Comparison of ENCODE assay signal across 1 cellular context in the genomic region with DNA sequence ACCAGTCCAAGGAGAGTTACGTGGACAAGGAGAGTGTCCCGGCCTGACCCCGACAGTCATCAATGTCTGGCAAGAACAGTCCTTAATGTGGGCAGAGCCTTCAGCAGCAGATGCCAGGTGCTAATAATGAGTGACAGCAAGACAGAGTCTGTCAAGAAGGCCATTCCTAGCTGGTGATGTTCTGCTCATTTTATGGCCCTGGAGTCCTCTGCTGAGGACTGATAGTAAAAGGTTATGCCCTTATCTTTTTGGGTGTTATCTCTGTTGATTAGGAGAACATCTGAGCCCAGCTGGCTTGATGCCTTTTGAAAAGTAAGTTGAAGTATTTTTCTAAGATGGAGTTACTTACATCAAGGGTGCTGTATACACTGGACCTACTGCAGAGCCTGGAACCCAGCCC.
TF ChIP-seq lines count a peak whose summit lies in the region.

No MANE protein-coding gene starts in this region.

TF ChIP-seq in K562, 482 proteins besides CTCF, POLR2A, EP300 and RAD21 (continued from another document and continues in another):
- TF ChIP-seq, protein P1, sequence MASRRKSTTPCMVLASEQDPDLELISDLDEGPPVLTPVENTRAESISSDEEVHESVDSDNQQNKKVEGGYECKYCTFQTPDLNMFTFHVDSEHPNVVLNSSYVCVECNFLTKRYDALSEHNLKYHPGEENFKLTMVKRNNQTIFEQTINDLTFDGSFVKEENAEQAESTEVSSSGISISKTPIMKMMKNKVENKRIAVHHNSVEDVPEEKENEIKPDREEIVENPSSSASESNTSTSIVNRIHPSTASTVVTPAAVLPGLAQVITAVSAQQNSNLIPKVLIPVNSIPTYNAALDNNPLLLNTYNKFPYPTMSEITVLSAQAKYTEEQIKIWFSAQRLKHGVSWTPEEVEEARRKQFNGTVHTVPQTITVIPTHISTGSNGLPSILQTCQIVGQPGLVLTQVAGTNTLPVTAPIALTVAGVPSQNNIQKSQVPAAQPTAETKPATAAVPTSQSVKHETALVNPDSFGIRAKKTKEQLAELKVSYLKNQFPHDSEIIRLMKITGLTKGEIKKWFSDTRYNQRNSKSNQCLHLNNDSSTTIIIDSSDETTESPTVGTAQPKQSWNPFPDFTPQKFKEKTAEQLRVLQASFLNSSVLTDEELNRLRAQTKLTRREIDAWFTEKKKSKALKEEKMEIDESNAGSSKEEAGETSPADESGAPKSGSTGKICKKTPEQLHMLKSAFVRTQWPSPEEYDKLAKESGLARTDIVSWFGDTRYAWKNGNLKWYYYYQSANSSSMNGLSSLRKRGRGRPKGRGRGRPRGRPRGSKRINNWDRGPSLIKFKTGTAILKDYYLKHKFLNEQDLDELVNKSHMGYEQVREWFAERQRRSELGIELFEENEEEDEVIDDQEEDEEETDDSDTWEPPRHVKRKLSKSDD (conservative IDR thresholded peaks at IDR 0.05; ENCODE audit: low read length) = no peak
- TF ChIP-seq TCF3 (CRISPR knock-in tag; IDR thresholded peaks at IDR 0.05) = peak; percentile 61
- TF ChIP-seq, protein P2, sequence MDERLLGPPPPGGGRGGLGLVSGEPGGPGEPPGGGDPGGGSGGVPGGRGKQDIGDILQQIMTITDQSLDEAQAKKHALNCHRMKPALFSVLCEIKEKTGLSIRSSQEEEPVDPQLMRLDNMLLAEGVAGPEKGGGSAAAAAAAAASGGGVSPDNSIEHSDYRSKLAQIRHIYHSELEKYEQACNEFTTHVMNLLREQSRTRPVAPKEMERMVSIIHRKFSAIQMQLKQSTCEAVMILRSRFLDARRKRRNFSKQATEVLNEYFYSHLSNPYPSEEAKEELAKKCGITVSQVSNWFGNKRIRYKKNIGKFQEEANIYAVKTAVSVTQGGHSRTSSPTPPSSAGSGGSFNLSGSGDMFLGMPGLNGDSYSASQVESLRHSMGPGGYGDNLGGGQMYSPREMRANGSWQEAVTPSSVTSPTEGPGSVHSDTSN (CRISPR knock-in tag; IDR thresholded peaks at IDR 0.05; ENCODE audit: low read depth) = no peak
- TF ChIP-seq, protein P2 (tag; conservative IDR thresholded peaks at IDR 0.05; ENCODE audit: low read depth) = peak; percentile 55
- TF ChIP-seq, protein P3, sequence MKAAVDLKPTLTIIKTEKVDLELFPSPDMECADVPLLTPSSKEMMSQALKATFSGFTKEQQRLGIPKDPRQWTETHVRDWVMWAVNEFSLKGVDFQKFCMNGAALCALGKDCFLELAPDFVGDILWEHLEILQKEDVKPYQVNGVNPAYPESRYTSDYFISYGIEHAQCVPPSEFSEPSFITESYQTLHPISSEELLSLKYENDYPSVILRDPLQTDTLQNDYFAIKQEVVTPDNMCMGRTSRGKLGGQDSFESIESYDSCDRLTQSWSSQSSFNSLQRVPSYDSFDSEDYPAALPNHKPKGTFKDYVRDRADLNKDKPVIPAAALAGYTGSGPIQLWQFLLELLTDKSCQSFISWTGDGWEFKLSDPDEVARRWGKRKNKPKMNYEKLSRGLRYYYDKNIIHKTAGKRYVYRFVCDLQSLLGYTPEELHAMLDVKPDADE (conservative IDR thresholded peaks at IDR 0.05; ENCODE audit: control insufficient read depth, low read depth, low read length) = no peak
- no peak for TF ChIP-seq NR2C1 (IDR thresholded peaks at IDR 0.05)
- TF ChIP-seq NR2C1 (tag; IDR thresholded peaks at IDR 0.05) = 0 out of 2 replicates have a peak, but pooled peaks have one; percentile 29
- no peak for TF ChIP-seq ZC3H8 (IDR thresholded peaks at IDR 0.05)
- TF ChIP-seq, protein P4, sequence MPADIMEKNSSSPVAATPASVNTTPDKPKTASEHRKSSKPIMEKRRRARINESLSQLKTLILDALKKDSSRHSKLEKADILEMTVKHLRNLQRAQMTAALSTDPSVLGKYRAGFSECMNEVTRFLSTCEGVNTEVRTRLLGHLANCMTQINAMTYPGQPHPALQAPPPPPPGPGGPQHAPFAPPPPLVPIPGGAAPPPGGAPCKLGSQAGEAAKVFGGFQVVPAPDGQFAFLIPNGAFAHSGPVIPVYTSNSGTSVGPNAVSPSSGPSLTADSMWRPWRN (IDR thresholded peaks at IDR 0.05; ENCODE audit: low read depth) = no peak
- TF ChIP-seq ZNF778 (CRISPR knock-in tag; IDR thresholded peaks at IDR 0.05) = no peak
- TF ChIP-seq ZNF695 (CRISPR knock-in tag; IDR thresholded peaks at IDR 0.05) = no peak
- peak; percentile 54; the same call in 1 of the 2 replicates for TF ChIP-seq PYGO2 (tag; IDR thresholded peaks at IDR 0.05)
- no peak for TF ChIP-seq PCBP1 (IDR thresholded peaks at IDR 0.05; ENCODE audit: low read depth, low read length, poor library complexity, severe bottlenecking)
- no peak for TF ChIP-seq ZNF224 (CRISPR knock-in tag; IDR thresholded peaks at IDR 0.05)
- TF ChIP-seq, protein P5, sequence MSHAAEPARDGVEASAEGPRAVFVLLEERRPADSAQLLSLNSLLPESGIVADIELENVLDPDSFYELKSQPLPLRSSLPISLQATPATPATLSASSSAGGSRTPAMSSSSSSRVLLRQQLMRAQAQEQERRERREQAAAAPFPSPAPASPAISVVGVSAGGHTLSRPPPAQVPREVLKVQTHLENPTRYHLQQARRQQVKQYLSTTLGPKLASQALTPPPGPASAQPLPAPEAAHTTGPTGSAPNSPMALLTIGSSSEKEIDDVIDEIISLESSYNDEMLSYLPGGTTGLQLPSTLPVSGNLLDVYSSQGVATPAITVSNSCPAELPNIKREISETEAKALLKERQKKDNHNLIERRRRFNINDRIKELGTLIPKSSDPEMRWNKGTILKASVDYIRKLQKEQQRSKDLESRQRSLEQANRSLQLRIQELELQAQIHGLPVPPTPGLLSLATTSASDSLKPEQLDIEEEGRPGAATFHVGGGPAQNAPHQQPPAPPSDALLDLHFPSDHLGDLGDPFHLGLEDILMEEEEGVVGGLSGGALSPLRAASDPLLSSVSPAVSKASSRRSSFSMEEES (CRISPR knock-in tag; IDR thresholded peaks at IDR 0.05) = no peak
- no peak for TF ChIP-seq ZFP30 (CRISPR knock-in tag; IDR thresholded peaks at IDR 0.05; ENCODE audit: borderline replicate concordance)
- no peak for TF ChIP-seq MAFK (IDR thresholded peaks at IDR 0.05; ENCODE audit: low read length)
- TF ChIP-seq, protein P6, sequence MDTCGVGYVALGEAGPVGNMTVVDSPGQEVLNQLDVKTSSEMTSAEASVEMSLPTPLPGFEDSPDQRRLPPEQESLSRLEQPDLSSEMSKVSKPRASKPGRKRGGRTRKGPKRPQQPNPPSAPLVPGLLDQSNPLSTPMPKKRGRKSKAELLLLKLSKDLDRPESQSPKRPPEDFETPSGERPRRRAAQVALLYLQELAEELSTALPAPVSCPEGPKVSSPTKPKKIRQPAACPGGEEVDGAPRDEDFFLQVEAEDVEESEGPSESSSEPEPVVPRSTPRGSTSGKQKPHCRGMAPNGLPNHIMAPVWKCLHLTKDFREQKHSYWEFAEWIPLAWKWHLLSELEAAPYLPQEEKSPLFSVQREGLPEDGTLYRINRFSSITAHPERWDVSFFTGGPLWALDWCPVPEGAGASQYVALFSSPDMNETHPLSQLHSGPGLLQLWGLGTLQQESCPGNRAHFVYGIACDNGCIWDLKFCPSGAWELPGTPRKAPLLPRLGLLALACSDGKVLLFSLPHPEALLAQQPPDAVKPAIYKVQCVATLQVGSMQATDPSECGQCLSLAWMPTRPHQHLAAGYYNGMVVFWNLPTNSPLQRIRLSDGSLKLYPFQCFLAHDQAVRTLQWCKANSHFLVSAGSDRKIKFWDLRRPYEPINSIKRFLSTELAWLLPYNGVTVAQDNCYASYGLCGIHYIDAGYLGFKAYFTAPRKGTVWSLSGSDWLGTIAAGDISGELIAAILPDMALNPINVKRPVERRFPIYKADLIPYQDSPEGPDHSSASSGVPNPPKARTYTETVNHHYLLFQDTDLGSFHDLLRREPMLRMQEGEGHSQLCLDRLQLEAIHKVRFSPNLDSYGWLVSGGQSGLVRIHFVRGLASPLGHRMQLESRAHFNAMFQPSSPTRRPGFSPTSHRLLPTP (IDR thresholded peaks at IDR 0.05; ENCODE audit: borderline replicate concordance, extremely low read depth, insufficient read length) = no peak
- no peak for TF ChIP-seq ILK (tag; IDR thresholded peaks at IDR 0.05; ENCODE audit: borderline replicate concordance, low read depth)
- no peak for TF ChIP-seq IRF2 (CRISPR knock-in tag; IDR thresholded peaks at IDR 0.05)
- TF ChIP-seq HNRNPH1 (optimal IDR thresholded peaks at IDR 0.05; ENCODE audit: low read depth, low read length) = no peak
- no peak for TF ChIP-seq SAFB (IDR thresholded peaks at IDR 0.05; ENCODE audit: borderline replicate concordance, low read depth, low read length)
- no peak for TF ChIP-seq XRCC5 (IDR thresholded peaks at IDR 0.05; ENCODE audit: low read depth, low read length)
- TF ChIP-seq MEIS2 (IDR thresholded peaks at IDR 0.05; ENCODE audit: partially characterized antibody) = peak; percentile 43
- TF ChIP-seq SREBF1 (IDR thresholded peaks at IDR 0.05; ENCODE audit: borderline replicate concordance, low read depth, low read length) = no peak
- no peak for TF ChIP-seq SETDB1 (IDR thresholded peaks at IDR 0.05; ENCODE audit: low read length)
- no peak for TF ChIP-seq ASH1L (IDR thresholded peaks at IDR 0.05; ENCODE audit: borderline replicate concordance, low read depth, partially characterized antibody)
- TF ChIP-seq BRF1 (IDR thresholded peaks at IDR 0.05; ENCODE audit: borderline replicate concordance, extremely low read depth, insufficient read length) = no peak
- TF ChIP-seq PHF8 (IDR thresholded peaks at IDR 0.05; ENCODE audit: borderline replicate concordance, low read length) = no peak
- no peak for TF ChIP-seq RFX1 (IDR thresholded peaks at IDR 0.05)
- TF ChIP-seq SRSF1 (IDR thresholded peaks at IDR 0.05; ENCODE audit: low read depth, low read length) = no peak
- no peak for TF ChIP-seq KDM5B (IDR thresholded peaks at IDR 0.05; ENCODE audit: insufficient replicate concordance, low read depth, low read length)
- TF ChIP-seq, protein P7, sequence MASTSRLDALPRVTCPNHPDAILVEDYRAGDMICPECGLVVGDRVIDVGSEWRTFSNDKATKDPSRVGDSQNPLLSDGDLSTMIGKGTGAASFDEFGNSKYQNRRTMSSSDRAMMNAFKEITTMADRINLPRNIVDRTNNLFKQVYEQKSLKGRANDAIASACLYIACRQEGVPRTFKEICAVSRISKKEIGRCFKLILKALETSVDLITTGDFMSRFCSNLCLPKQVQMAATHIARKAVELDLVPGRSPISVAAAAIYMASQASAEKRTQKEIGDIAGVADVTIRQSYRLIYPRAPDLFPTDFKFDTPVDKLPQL (IDR thresholded peaks at IDR 0.05; ENCODE audit: extremely low read depth, insufficient read length) = no peak
- no peak for TF ChIP-seq ESRRA (IDR thresholded peaks at IDR 0.05; ENCODE audit: borderline replicate concordance, low read depth)
- TF ChIP-seq SOX6 (IDR thresholded peaks at IDR 0.05) = peak; percentile 22; the same call in 1 of the 2 replicates
- TF ChIP-seq ZNF146 (CRISPR knock-in tag; IDR thresholded peaks at IDR 0.05; ENCODE audit: unreplicated experiment) = no peak
- TF ChIP-seq GATA2 (CRISPR knock-in tag; IDR thresholded peaks at IDR 0.05) = no peak
- TF ChIP-seq MAZ (CRISPR knock-in tag; conservative IDR thresholded peaks at IDR 0.05 in 1 of 2, IDR thresholded peaks at IDR 0.05 in 1 of 2) = peak in 1 of 2 experiments; percentile 30; a peak in 1 of 4 replicates
- 0 out of 2 replicates have a peak, but pooled peaks have one; percentile 51 for TF ChIP-seq ZNF76 (CRISPR knock-in tag; IDR thresholded peaks at IDR 0.05; ENCODE audit: borderline replicate concordance)
- TF ChIP-seq, protein P8, sequence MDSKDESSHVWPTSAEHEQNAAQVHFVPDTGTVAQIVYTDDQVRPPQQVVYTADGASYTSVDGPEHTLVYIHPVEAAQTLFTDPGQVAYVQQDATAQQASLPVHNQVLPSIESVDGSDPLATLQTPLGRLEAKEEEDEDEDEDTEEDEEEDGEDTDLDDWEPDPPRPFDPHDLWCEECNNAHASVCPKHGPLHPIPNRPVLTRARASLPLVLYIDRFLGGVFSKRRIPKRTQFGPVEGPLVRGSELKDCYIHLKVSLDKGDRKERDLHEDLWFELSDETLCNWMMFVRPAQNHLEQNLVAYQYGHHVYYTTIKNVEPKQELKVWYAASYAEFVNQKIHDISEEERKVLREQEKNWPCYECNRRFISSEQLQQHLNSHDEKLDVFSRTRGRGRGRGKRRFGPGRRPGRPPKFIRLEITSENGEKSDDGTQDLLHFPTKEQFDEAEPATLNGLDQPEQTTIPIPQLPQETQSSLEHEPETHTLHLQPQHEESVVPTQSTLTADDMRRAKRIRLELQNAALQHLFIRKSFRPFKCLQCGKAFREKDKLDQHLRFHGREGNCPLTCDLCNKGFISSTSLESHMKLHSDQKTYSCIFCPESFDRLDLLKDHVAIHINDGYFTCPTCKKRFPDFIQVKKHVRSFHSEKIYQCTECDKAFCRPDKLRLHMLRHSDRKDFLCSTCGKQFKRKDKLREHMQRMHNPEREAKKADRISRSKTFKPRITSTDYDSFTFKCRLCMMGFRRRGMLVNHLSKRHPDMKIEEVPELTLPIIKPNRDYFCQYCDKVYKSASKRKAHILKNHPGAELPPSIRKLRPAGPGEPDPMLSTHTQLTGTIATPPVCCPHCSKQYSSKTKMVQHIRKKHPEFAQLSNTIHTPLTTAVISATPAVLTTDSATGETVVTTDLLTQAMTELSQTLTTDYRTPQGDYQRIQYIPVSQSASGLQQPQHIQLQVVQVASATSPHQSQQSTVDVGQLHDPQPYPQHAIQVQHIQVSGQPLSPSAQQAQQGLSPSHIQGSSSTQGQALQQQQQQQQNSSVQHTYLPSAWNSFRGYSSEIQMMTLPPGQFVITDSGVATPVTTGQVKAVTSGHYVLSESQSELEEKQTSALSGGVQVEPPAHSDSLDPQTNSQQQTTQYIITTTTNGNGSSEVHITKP (IDR thresholded peaks at IDR 0.05; ENCODE audit: partially characterized antibody) = no peak
- TF ChIP-seq LEF1 (IDR thresholded peaks at IDR 0.05) = no peak
- no peak for TF ChIP-seq RBM34 (IDR thresholded peaks at IDR 0.05; ENCODE audit: borderline replicate concordance, insufficient read depth, low read length)
- TF ChIP-seq NFYB (IDR thresholded peaks at IDR 0.05; ENCODE audit: extremely low read depth, insufficient read length) = no peak
- no peak for TF ChIP-seq ZBED1 (IDR thresholded peaks at IDR 0.05)
- no peak for TF ChIP-seq ZNF24 (IDR thresholded peaks at IDR 0.05)
- peak in 1 of 2 experiments; percentile 57; a peak in 2 of 4 replicates for TF ChIP-seq RCOR1 (IDR thresholded peaks at IDR 0.05; ENCODE audit: borderline replicate concordance in 1 of 2, low read depth in 2 of 2, low read length in 2 of 2)
- TF ChIP-seq KLF10 (CRISPR knock-in tag; IDR thresholded peaks at IDR 0.05) = no peak
- no peak for TF ChIP-seq BACH1 (tag; IDR thresholded peaks at IDR 0.05)
- TF ChIP-seq, protein P9, sequence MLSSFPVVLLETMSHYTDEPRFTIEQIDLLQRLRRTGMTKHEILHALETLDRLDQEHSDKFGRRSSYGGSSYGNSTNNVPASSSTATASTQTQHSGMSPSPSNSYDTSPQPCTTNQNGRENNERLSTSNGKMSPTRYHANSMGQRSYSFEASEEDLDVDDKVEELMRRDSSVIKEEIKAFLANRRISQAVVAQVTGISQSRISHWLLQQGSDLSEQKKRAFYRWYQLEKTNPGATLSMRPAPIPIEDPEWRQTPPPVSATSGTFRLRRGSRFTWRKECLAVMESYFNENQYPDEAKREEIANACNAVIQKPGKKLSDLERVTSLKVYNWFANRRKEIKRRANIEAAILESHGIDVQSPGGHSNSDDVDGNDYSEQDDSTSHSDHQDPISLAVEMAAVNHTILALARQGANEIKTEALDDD (IDR thresholded peaks at IDR 0.05) = no peak
